ENCODE assay signal across 9 cellular contexts in the genomic region with DNA sequence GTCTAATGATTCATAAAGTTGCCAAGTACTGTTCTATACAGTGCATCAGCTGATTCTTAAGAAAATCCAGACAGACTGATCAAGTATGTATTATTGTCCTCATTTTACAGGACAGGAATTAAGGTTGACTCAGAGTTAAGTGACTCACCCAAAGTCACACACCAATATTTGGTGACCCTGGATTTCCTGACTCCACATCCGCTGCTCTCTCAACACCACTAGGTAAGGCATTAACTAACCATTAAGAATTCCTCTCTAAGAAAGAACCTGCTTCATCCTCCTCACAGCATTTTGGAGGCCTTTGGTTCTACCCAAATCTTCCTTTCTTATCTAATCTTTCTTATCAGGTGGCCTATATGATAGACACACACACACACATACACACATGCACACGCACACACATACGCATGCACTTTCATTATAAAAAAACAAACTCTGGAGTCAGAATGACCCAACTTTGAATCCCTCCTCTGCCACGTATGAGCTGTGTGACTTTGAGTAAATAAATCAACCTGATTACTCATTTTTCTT.
A peak's percentile ranks its signal among the peaks of the same experiment; 100 is the strongest.
DNase-seq lines count a peak whose midpoint lies in the region; ATAC-seq and TF ChIP-seq lines count a peak whose summit lies in the region.
"Had no signal": no experiment of that assay in that cellular context is flagged by ENCODE, and none has a peak within 500 bp of the region (broad histone marks: within the 10 kb centered on the region; RNA-seq: fewer than 3 reads in every experiment).

No MANE protein-coding gene starts in this region.

- H3K9me3 Mint-ChIP-seq in effector memory CD8-positive, alpha-beta T cell, result no peaks in the 10 kb centered on the region

- H3K27ac Mint-ChIP-seq in effector memory CD8-positive, alpha-beta T cell, result peak overlapping the region; percentile 85 to 91

- peak overlapping the region; percentile 50 to 69 for H3K4me3 Mint-ChIP-seq in effector memory CD8-positive, alpha-beta T cell

- H3K4me1 ChIP-seq in Panc1 (ENCODE audit: control insufficient read depth, insufficient read depth, low read length), result peaks cover 30% of the 10 kb centered on the region
- peaks cover 21 to 30% of the 10 kb centered on the region in 2 donors for H3K4me1 ChIP-seq in thoracic aorta (ENCODE audit: control insufficient read depth in 1 of 2, low read depth in 2 of 2)
- H3K4me1 ChIP-seq: parathyroid adenoma had no signal

- intact Hi-C loops in Panc1 (cut with micrococcal nuclease; ENCODE audit: unreplicated experiment) (no loop called here), posterior cingulate gyrus (cut with DNase I) (no loop called here)

- no peak for TF ChIP-seq CTCF in Panc1 (IDR thresholded peaks at IDR 0.05)
- no peak for TF ChIP-seq CTCF in thoracic aorta (IDR thresholded peaks at IDR 0.05)

- no TSS peak for BruUV-seq in Panc1 (replicated peaks; lab: Mats Ljungman, UMichigan)

- H3K36me3 Mint-ChIP-seq in effector memory CD8-positive, alpha-beta T cell (ENCODE audit: insufficient read depth), result peaks cover 17% of the 10 kb centered on the region

- DNase-seq in activated gamma-delta T cell treated with Interleukin-2 at 50 U/mL for 16 hours (peak; percentile 39), activated gamma-delta T cell (lab: John Stamatoyannopoulos, UW) (no peak), Panc1 (ENCODE audit: low read depth, low spot score) (peak; percentile 96), thoracic aorta (ENCODE audit: low spot score) (no peak), posterior cingulate gyrus (no peak), NCI-H1105 (lab: John Stamatoyannopoulos, UW) (no peak), amygdala (lab: John Stamatoyannopoulos, UW) (no peak)
- DNase-seq in effector memory CD8-positive, alpha-beta T cell, result peak; percentile 9 to 17 (median 9)

- H3K4me3 ChIP-seq in Panc1 (ENCODE audit: low read depth in 2 of 2, low read length in 2 of 2) (no peak overlapping the region), thoracic aorta (no peak overlapping the region)

- H3K27me3 Mint-ChIP-seq in effector memory CD8-positive, alpha-beta T cell, result no peaks in the 10 kb centered on the region

- peaks cover 55 to 70% of the 10 kb centered on the region in 2 donors for H3K4me1 Mint-ChIP-seq in effector memory CD8-positive, alpha-beta T cell (ENCODE audit: low read depth in 2 of 2)

- H3K36me3 ChIP-seq in Panc1 (ENCODE audit: control insufficient read depth, insufficient read depth, low read length) (no peaks in the 10 kb centered on the region), thoracic aorta (no peaks in the 10 kb centered on the region)

- in situ Hi-C loops in Panc1 (cut with HindIII; ENCODE audit: low pct_unique_long_range_greater_than_20kb, low sequenced_read_pairs), result no loop called here

- H3K27me3 ChIP-seq in Panc1 (ENCODE audit: control insufficient read depth, insufficient read depth, low read length) (no peaks in the 10 kb centered on the region), thoracic aorta (replicated peaks; ENCODE audit: insufficient read depth) (no peaks in the 10 kb centered on the region)

- ATAC-seq in Panc1 (peak; percentile 95), thoracic aorta (ENCODE audit: insufficient number of reproducible peaks, low FRiP score, low read depth) (peak; percentile 67)
- peak; percentile 94 for ATAC-seq in effector memory CD8-positive, alpha-beta T cell (replicated peaks)

- POLR2A ChIA-PET in Panc1 (lab: Charles Lee), result no interaction called here

- H3K27ac ChIP-seq in Panc1 (ENCODE audit: low read length), result peak overlapping the region; percentile 54
- peak overlapping the region; percentile 26 to 47 for H3K27ac ChIP-seq in thoracic aorta
- H3K27ac ChIP-seq: parathyroid adenoma had no signal

- CTCF ChIA-PET in Panc1 (lab: Charles Lee), result no interaction called here

- peaks cover 9% of the 10 kb centered on the region; the same call in 1 of the 2 replicates for H3K9me3 ChIP-seq in Panc1 (ENCODE audit: control insufficient read depth, insufficient read depth, low read depth, low read length)
- H3K9me3 ChIP-seq in thoracic aorta, result no peaks in the 10 kb centered on the region

Comparison
In these comparisons a context has a peak if more than half of its experiments do, and no peak if none do; other contexts are left out.
1. DNase-seq: peak in activated gamma-delta T cell treated with Interleukin-2 at 50 U/mL for 16 hours (single experiment), Panc1 (single experiment) and effector memory CD8-positive, alpha-beta T cell (3 of 3); none in activated gamma-delta T cell (single experiment), thoracic aorta (single experiment), posterior cingulate gyrus (0 of 10), NCI-H1105 (single experiment) and amygdala (0 of 56).
2. Peak in every context shown above with its lines, with median percentiles within 50 percentile points of each other: ATAC-seq.